Comparison of ENCODE assay signal across 1 cellular context in genomic region chr16:1678500-1679098, GRCh38.
A peak's percentile ranks its signal among the peaks of the same experiment; 100 is the strongest.
TF ChIP-seq lines count a peak whose summit lies in the region.

No MANE protein-coding gene starts in this region.

TF ChIP-seq in K562, 482 proteins besides CTCF, POLR2A, EP300 and RAD21 (continued from another document and continues in another):
- TF ChIP-seq, protein P1, sequence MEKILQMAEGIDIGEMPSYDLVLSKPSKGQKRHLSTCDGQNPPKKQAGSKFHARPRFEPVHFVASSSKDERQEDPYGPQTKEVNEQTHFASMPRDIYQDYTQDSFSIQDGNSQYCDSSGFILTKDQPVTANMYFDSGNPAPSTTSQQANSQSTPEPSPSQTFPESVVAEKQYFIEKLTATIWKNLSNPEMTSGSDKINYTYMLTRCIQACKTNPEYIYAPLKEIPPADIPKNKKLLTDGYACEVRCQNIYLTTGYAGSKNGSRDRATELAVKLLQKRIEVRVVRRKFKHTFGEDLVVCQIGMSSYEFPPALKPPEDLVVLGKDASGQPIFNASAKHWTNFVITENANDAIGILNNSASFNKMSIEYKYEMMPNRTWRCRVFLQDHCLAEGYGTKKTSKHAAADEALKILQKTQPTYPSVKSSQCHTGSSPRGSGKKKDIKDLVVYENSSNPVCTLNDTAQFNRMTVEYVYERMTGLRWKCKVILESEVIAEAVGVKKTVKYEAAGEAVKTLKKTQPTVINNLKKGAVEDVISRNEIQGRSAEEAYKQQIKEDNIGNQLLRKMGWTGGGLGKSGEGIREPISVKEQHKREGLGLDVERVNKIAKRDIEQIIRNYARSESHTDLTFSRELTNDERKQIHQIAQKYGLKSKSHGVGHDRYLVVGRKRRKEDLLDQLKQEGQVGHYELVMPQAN (IDR thresholded peaks at IDR 0.05; ENCODE audit: borderline replicate concordance) = peak; percentile 54; the same call in 1 of the 2 replicates
- TF ChIP-seq ZNF224 (CRISPR knock-in tag; IDR thresholded peaks at IDR 0.05) (no peak), ZNF347 (CRISPR knock-in tag; IDR thresholded peaks at IDR 0.05; ENCODE audit: low read depth) (no peak), CREBBP (IDR thresholded peaks at IDR 0.05; ENCODE audit: low read depth, low read length) (no peak), ZNF655 (CRISPR knock-in tag; IDR thresholded peaks at IDR 0.05) (no peak), GTF2A2 (tag; IDR thresholded peaks at IDR 0.05) (no peak), POLR2G (IDR thresholded peaks at IDR 0.05; ENCODE audit: low read depth, low read length) (peak; percentile 73), HDAC2 (IDR thresholded peaks at IDR 0.05) (peak; percentile 61; the same call in 1 of the 2 replicates), KHSRP (IDR thresholded peaks at IDR 0.05) (no peak), NONO (IDR thresholded peaks at IDR 0.05; ENCODE audit: low read depth in 2 of 2, low read length in 1 of 2) (peak in 1 of 2 experiments; percentile 6; a peak in 1 of 4 replicates), EGR1 (conservative IDR thresholded peaks at IDR 0.05) (peak; percentile 41), MAFG (tag; conservative IDR thresholded peaks at IDR 0.05) (peak; percentile 96), ARID1B (IDR thresholded peaks at IDR 0.05) (0 out of 2 replicates have a peak, but pooled peaks have one; percentile 13), ZNF436 (CRISPR knock-in tag; IDR thresholded peaks at IDR 0.05) (no peak), GTF2F1 (IDR thresholded peaks at IDR 0.05; ENCODE audit: low read depth, low read length) (no peak), ZNF316 (IDR thresholded peaks at IDR 0.05) (peak; percentile 99), ZKSCAN8 (CRISPR knock-in tag; IDR thresholded peaks at IDR 0.05) (no peak), ELF4 (CRISPR knock-in tag; IDR thresholded peaks at IDR 0.05) (0 out of 2 replicates have a peak, but pooled peaks have one; percentile 19), ZBTB1 (CRISPR knock-in tag; IDR thresholded peaks at IDR 0.05; ENCODE audit: borderline replicate concordance, low read depth) (peak; percentile 32; the same call in 1 of the 2 replicates), PTTG1 (tag; IDR thresholded peaks at IDR 0.05; ENCODE audit: low read depth) (no peak), BCL6 (CRISPR knock-in tag; IDR thresholded peaks at IDR 0.05) (no peak), PRPF4 (IDR thresholded peaks at IDR 0.05; ENCODE audit: insufficient read depth, low read depth, low read length, poor library complexity, severe bottlenecking) (no peak), ELK1 (CRISPR knock-in tag; IDR thresholded peaks at IDR 0.05) (no peak), ZFX (CRISPR knock-in tag; IDR thresholded peaks at IDR 0.05) (peak; percentile 59), DEAF1 (CRISPR knock-in tag; IDR thresholded peaks at IDR 0.05) (no peak), MYNN (IDR thresholded peaks at IDR 0.05) (no peak), MYNN (CRISPR knock-in tag; IDR thresholded peaks at IDR 0.05) (no peak), ESRRB (CRISPR knock-in tag; IDR thresholded peaks at IDR 0.05; ENCODE audit: borderline replicate concordance) (no peak), CBX8 (IDR thresholded peaks at IDR 0.05; ENCODE audit: borderline replicate concordance, extremely low read depth, low read depth, low read length, poor library complexity, severe bottlenecking) (no peak), KAT8 (IDR thresholded peaks at IDR 0.05; ENCODE audit: low read depth) (no peak), GTF2E2 (tag; IDR thresholded peaks at IDR 0.05) (no peak), ZBTB2 (IDR thresholded peaks at IDR 0.05) (peak; percentile 80), ZNF780A (CRISPR knock-in tag; IDR thresholded peaks at IDR 0.05) (no peak), CBX1 (IDR thresholded peaks at IDR 0.05; ENCODE audit: low read depth) (0 out of 2 replicates have a peak, but pooled peaks have one; percentile 15), FOXK2 (conservative IDR thresholded peaks at IDR 0.05 in 1 of 2, IDR thresholded peaks at IDR 0.05 in 1 of 2; ENCODE audit: low read depth in 2 of 2) (no peak), TEAD4 (IDR thresholded peaks at IDR 0.05; ENCODE audit: low read length) (no peak), TEAD4 (CRISPR knock-in tag; IDR thresholded peaks at IDR 0.05; ENCODE audit: borderline replicate concordance) (no peak), CCAR2 (IDR thresholded peaks at IDR 0.05; ENCODE audit: low read depth, low read length) (no peak), PHF21A (IDR thresholded peaks at IDR 0.05; ENCODE audit: borderline replicate concordance, low read depth) (no peak), ASH1L (IDR thresholded peaks at IDR 0.05; ENCODE audit: borderline replicate concordance, low read depth, partially characterized antibody) (no peak), KLF6 (CRISPR knock-in tag; IDR thresholded peaks at IDR 0.05; ENCODE audit: borderline replicate concordance) (no peak)
- TF ChIP-seq, protein P2, sequence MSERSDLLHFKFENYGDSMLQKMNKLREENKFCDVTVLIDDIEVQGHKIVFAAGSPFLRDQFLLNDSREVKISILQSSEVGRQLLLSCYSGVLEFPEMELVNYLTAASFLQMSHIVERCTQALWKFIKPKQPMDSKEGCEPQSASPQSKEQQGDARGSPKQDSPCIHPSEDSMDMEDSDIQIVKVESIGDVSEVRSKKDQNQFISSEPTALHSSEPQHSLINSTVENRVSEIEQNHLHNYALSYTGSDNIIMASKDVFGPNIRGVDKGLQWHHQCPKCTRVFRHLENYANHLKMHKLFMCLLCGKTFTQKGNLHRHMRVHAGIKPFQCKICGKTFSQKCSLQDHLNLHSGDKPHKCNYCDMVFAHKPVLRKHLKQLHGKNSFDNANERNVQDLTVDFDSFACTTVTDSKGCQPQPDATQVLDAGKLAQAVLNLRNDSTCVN (CRISPR knock-in tag; IDR thresholded peaks at IDR 0.05) = no peak
- TF ChIP-seq, protein P3, sequence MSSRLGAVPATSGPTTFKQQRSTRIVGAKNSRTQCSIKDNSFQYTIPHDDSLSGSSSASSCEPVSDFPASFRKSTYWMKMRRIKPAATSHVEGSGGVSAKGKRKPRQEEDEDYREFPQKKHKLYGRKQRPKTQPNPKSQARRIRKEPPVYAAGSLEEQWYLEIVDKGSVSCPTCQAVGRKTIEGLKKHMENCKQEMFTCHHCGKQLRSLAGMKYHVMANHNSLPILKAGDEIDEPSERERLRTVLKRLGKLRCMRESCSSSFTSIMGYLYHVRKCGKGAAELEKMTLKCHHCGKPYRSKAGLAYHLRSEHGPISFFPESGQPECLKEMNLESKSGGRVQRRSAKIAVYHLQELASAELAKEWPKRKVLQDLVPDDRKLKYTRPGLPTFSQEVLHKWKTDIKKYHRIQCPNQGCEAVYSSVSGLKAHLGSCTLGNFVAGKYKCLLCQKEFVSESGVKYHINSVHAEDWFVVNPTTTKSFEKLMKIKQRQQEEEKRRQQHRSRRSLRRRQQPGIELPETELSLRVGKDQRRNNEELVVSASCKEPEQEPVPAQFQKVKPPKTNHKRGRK (tag; IDR thresholded peaks at IDR 0.05) = no peak
- TF ChIP-seq, protein P4, sequence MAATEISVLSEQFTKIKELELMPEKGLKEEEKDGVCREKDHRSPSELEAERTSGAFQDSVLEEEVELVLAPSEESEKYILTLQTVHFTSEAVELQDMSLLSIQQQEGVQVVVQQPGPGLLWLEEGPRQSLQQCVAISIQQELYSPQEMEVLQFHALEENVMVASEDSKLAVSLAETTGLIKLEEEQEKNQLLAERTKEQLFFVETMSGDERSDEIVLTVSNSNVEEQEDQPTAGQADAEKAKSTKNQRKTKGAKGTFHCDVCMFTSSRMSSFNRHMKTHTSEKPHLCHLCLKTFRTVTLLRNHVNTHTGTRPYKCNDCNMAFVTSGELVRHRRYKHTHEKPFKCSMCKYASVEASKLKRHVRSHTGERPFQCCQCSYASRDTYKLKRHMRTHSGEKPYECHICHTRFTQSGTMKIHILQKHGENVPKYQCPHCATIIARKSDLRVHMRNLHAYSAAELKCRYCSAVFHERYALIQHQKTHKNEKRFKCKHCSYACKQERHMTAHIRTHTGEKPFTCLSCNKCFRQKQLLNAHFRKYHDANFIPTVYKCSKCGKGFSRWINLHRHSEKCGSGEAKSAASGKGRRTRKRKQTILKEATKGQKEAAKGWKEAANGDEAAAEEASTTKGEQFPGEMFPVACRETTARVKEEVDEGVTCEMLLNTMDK (IDR thresholded peaks at IDR 0.05; ENCODE audit: borderline replicate concordance, insufficient read depth, low read depth, low read length, poor library complexity, severe bottlenecking) = no peak
- TF ChIP-seq, protein P5, sequence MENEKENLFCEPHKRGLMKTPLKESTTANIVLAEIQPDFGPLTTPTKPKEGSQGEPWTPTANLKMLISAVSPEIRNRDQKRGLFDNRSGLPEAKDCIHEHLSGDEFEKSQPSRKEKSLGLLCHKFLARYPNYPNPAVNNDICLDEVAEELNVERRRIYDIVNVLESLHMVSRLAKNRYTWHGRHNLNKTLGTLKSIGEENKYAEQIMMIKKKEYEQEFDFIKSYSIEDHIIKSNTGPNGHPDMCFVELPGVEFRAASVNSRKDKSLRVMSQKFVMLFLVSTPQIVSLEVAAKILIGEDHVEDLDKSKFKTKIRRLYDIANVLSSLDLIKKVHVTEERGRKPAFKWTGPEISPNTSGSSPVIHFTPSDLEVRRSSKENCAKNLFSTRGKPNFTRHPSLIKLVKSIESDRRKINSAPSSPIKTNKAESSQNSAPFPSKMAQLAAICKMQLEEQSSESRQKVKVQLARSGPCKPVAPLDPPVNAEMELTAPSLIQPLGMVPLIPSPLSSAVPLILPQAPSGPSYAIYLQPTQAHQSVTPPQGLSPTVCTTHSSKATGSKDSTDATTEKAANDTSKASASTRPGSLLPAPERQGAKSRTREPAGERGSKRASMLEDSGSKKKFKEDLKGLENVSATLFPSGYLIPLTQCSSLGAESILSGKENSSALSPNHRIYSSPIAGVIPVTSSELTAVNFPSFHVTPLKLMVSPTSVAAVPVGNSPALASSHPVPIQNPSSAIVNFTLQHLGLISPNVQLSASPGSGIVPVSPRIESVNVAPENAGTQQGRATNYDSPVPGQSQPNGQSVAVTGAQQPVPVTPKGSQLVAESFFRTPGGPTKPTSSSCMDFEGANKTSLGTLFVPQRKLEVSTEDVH (IDR thresholded peaks at IDR 0.05; ENCODE audit: low read depth, partially characterized antibody) = no peak
- TF ChIP-seq, protein P6, sequence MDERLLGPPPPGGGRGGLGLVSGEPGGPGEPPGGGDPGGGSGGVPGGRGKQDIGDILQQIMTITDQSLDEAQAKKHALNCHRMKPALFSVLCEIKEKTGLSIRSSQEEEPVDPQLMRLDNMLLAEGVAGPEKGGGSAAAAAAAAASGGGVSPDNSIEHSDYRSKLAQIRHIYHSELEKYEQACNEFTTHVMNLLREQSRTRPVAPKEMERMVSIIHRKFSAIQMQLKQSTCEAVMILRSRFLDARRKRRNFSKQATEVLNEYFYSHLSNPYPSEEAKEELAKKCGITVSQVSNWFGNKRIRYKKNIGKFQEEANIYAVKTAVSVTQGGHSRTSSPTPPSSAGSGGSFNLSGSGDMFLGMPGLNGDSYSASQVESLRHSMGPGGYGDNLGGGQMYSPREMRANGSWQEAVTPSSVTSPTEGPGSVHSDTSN (CRISPR knock-in tag; IDR thresholded peaks at IDR 0.05; ENCODE audit: low read depth) = no peak
- TF ChIP-seq, protein P6 (tag; conservative IDR thresholded peaks at IDR 0.05; ENCODE audit: low read depth) = no peak
